In the genomic region with DNA sequence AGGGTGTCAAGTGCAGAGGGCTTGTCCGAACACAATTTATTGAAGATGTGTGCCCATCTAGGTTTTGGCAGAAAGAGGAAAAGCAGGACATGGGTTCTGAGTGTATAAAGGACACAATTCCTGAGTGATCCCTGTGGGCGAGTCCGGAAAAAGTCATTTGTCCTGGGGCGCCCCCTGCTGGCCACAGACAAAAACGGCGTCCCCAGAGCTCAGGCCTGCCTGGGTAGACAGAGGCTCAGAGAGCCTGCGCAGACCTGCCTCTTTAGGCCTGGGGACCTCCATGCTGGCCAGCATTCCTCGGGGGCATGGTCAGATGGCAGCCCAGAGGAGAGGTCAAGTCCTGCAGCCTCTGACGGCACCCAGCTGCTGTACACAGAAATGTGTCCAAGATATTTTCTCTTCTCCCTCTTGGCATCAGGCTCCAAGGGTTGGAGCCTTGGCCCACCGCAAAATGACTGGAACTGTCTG, we compare ENCODE assay signal across 8 cellular contexts.
DNase-seq lines count a peak whose midpoint lies in the region; ATAC-seq, FAIRE-seq and TF ChIP-seq lines count a peak whose summit lies in the region.

No MANE protein-coding gene starts in this region.

- H3K27me3 ChIP-seq in breast epithelium = no peaks in the 10 kb centered on the region

- H3K9me3 ChIP-seq in breast epithelium = no peaks in the 10 kb centered on the region

- no peak overlapping the region for H3K27ac ChIP-seq in breast epithelium

- intact Hi-C loops in breast epithelium (cut with DNase I; ENCODE audit: low total_unique reads) = loop anchor here (5.0 kb wide), 1 partner anchor 116 kb away; no protein-coding TSS in a partner anchor

- FAIRE-seq in islet of Langerhans (lab: Jason Lieb, UNC) = peak; percentile 9

- DNase-seq in AG09309 (ENCODE audit: low read depth) = no peak
- peak; percentile 59 for DNase-seq in GM19240 (ENCODE audit: insufficient read length, low spot score)
- peak; percentile 79 for DNase-seq in NCI-H2029 treated with DMSO at 0.1 percent for 48 hours (lab: John Stamatoyannopoulos, UW)
- DNase-seq in breast epithelium (ENCODE audit: low spot score in 2 of 2) = peak; percentile 56 to 81
- DNase-seq in stimulated activated CD4-positive, alpha-beta T cell treated with anti-CD3 and anti-CD28 coated beads, Interleukin-1b, Interleukin-23, amount 100 ng/mL, for 24 hours (ENCODE audit: low read depth in 4 of 4, low spot score in 1 of 4) = peak; percentile 38 to 66 (median 54)

- H3K4me3 ChIP-seq in AG09309 (ENCODE audit: control insufficient read depth, low read depth, low read length) (no peak overlapping the region), WI38 (ENCODE audit: low read depth, low read length) (no peak overlapping the region), breast epithelium (no peak overlapping the region)

- no peak for TF ChIP-seq POLR2A in breast epithelium (IDR thresholded peaks at IDR 0.05)

- no peaks in the 10 kb centered on the region for H3K4me1 ChIP-seq in breast epithelium

- H3K36me3 ChIP-seq in breast epithelium = no peaks in the 10 kb centered on the region

- TF ChIP-seq CTCF in AG09309 (IDR thresholded peaks at IDR 0.05; ENCODE audit: control insufficient read depth, insufficient read depth, low read depth, low read length, missing control alignments) = peak; percentile 89
- peak; percentile 81 for TF ChIP-seq CTCF in WI38 (IDR thresholded peaks at IDR 0.05; ENCODE audit: low read depth, low read length)
- TF ChIP-seq CTCF in breast epithelium (IDR thresholded peaks at IDR 0.05) = peak; percentile 78 to 89 (median 86)

- no peak for ATAC-seq in GM18502 (IDR thresholded peaks at IDR 0.05; ENCODE audit: poor library complexity, unreplicated experiment)
